In the genomic region with DNA sequence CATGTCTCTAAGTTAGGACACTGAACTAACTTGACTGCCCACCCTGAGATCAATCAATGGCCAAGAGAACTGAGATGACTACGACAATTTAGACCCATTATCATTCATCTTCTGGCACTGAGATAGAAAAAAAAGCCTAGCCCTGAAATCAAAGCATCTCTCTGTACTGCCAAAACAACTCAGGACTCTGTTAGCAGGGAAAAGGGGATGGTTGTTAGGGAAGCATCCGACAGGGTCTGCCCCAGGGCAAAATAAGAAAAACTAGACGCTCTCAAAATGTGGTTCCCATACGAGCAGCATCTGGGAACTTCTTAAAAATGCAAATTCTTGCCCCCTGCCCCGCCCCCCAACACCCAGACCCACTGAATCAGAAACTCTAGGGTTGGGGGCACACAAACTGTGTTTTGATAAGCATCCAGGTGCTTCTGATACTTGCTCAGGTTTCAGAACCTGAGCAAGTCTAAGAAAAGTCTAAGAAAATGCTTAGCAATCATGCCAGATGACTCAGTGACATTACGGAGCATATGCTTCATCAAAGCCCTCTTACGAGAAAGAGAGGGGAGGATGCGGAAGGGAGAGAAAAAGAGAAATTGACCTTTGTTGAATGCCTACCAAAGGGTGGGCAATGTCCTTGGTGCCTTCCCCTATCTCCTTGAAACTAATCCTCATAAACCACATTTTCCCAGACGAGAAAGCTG, we compare ENCODE assay signal across 17 cellular contexts.
DNase-seq lines count a peak whose midpoint lies in the region; FAIRE-seq and TF ChIP-seq lines count a peak whose summit lies in the region.
"Had no signal": no experiment of that assay in that cellular context is flagged by ENCODE, and none has a peak within 500 bp of the region (broad histone marks: within the 10 kb centered on the region; RNA-seq: fewer than 3 reads in every experiment).

No MANE protein-coding gene starts in this region.

- 90 to 92% methylated on average over 9 of the region's 9 CpGs for WGBS in testis, 2 donors

- H3K4me1 ChIP-seq in testis = no peaks in the 10 kb centered on the region
- H3K4me1 ChIP-seq: right atrium auricular region had no signal

- no peak overlapping the region for H3K27ac ChIP-seq in testis
- H3K27ac ChIP-seq: right atrium auricular region, RWPE1, thoracic aorta had no signal

- intact Hi-C loops in testis (cut with DNase I; ENCODE audit: low total_unique reads) = no loop called here

- FAIRE-seq in urothelium cell line (lab: Jason Lieb, UNC) = peak; percentile 32
- FAIRE-seq: GM18507, GM19239, keratinocyte had no signal

- H3K9me3 ChIP-seq in testis = no peaks in the 10 kb centered on the region
- H3K9me3 ChIP-seq: right atrium auricular region, thoracic aorta had no signal

- DNase-seq in stimulated activated CD4-positive, alpha-beta T cell treated with anti-CD3 and anti-CD28 coated beads, Interleukin-1b, Interleukin-23, amount 100 ng/mL, for 48 hours = peak; percentile 13
- no peak for DNase-seq in stimulated activated CD4-positive, alpha-beta T cell treated with anti-CD3 and anti-CD28 coated beads, Interleukin-4, amount 100 ng/mL, for 4 hours
- peak; percentile 74 for DNase-seq in RPMI7951 (ENCODE audit: low read depth)
- DNase-seq in epidermal melanocyte (ENCODE audit: insufficient read length, low spot score) = peak; percentile 83
- DNase-seq in urothelium cell line (ENCODE audit: low spot score) = peak; percentile 52
- DNase-seq in NCI-H187 treated with DMSO at 0.1 percent for 48 hours (lab: John Stamatoyannopoulos, UW) = no peak
- DNase-seq in testis = no peak
- no peak for DNase-seq in NCI-H226
- DNase-seq: erythroblast, NCI-H1694 treated with DMSO at 0.1 percent for 48 hours, NCI-H526 had no signal

- no peak for TF ChIP-seq POLR2A in testis (IDR thresholded peaks at IDR 0.05)

- no peak overlapping the region for H3K4me3 ChIP-seq in testis
- H3K4me3 ChIP-seq: right atrium auricular region, thoracic aorta had no signal

- no peaks in the 10 kb centered on the region for H3K27me3 ChIP-seq in testis
- H3K27me3 ChIP-seq: right atrium auricular region had no signal

- H3K36me3 ChIP-seq in testis (ENCODE audit: low read depth, missing control alignments) = no peaks in the 10 kb centered on the region
- H3K36me3 ChIP-seq: right atrium auricular region, thoracic aorta had no signal

- no peak for TF ChIP-seq CTCF in testis (IDR thresholded peaks at IDR 0.05)

Comparison
In these comparisons a context has a peak if more than half of its experiments do, and no peak if none do; other contexts are left out.
1. DNase-seq: peak in stimulated activated CD4-positive, alpha-beta T cell treated with anti-CD3 and anti-CD28 coated beads, Interleukin-1b, Interleukin-23, amount 100 ng/mL, for 48 hours (single experiment), RPMI7951 (single experiment), epidermal melanocyte (single experiment) and urothelium cell line (single experiment); none in stimulated activated CD4-positive, alpha-beta T cell treated with anti-CD3 and anti-CD28 coated beads, Interleukin-4, amount 100 ng/mL, for 4 hours (0 of 2), NCI-H187 treated with DMSO at 0.1 percent for 48 hours (single experiment), testis (single experiment) and NCI-H226 (single experiment).